ENCODE assay signal across 8 cellular contexts in the genomic region with DNA sequence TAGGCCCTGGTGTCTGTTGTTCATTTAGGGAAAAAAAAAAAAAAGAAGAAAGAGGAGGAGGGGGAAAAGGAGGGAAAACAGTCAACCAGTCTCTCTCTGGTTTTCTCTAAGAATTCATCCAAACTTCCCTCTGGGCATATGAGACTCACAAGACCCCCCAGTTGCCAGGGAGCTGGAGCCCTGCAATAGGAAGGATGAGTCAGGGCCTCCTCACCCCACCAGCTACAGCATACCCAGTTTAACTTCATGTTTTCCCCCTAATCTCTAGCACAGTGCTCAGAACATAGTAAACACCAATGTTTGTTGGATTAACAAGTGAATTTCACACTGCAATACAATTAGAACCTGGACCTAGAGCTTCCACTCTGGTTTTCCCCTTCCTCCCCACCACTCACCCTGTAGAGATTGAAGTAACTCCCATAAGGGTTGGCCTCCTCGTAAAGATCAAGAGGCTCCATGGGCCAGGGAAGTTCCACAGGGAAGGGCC. TPM values are rescaled to one million over a fixed set of nuclear protein-coding genes. Genes with fewer than 3 reads are reported as not detected.
DNase-seq lines count a peak whose midpoint lies in the region; ATAC-seq and TF ChIP-seq lines count a peak whose summit lies in the region.

No MANE protein-coding gene starts in this region.

- WGBS in adrenal gland, 4 donors, result 9 to 40% (median 33%) methylated on average over 1 of the region's 1 CpG
- WGBS in lung, 2 donors, result 0 to 16% methylated on average over 1 of the region's 1 CpG
- WGBS in aorta, 2 donors, result 77 to 86% methylated on average over 1 of the region's 1 CpG

- H3K9ac ChIP-seq in ES-I3 (ENCODE audit: low read depth, low read length), result peak overlapping the region; percentile 0; the same call in 1 of the 2 replicates

- H3K9me3 ChIP-seq in ES-I3 (ENCODE audit: control insufficient read depth, insufficient read depth, low read length) (no peaks in the 10 kb centered on the region), adrenal gland (replicated peaks in 1 of 3) (no peaks in the 10 kb centered on the region), lung (ENCODE audit: control insufficient read depth in 2 of 2, insufficient read depth in 1 of 2, low read length in 1 of 2) (no peaks in the 10 kb centered on the region), aorta (ENCODE audit: control insufficient read depth, low read length) (no peaks in the 10 kb centered on the region)

- DNase-seq in adrenal gland (peak in 1 of 7 donors; percentile 51), lung (ENCODE audit: low spot score) (no peak), aorta (no peak), SW480 (ENCODE audit: low spot score) (no peak), SK-N-DZ (ENCODE audit: low spot score) (no peak)

- peaks cover 25% of the 10 kb centered on the region for H3K4me1 ChIP-seq in ES-I3 (ENCODE audit: insufficient read depth, low read length)
- H3K4me1 ChIP-seq in adrenal gland (replicated peaks in 1 of 2), result peaks cover 19 to 35% of the 10 kb centered on the region in 2 donors
- H3K4me1 ChIP-seq in lung (ENCODE audit: control insufficient read depth in 2 of 2, insufficient read depth in 2 of 2, low read length in 2 of 2), result peaks cover 4 to 20% of the 10 kb centered on the region in 2 donors
- H3K4me1 ChIP-seq in aorta (ENCODE audit: control insufficient read depth in 1 of 2, insufficient read depth in 2 of 2, low read length in 2 of 2), result no peaks in the 10 kb centered on the region

- TF ChIP-seq POLR2A in adrenal gland (IDR thresholded peaks at IDR 0.05) (no peak), GM18505 (IDR thresholded peaks at IDR 0.05; ENCODE audit: borderline replicate concordance, extremely low read depth, insufficient read depth, insufficient read length) (no peak)

- intact Hi-C loops in adrenal gland (cut with DNase I) (no loop called here), aorta (cut with DNase I) (no loop called here)

- no peaks in the 10 kb centered on the region; the same call in 1 of the 2 replicates for H3K36me3 ChIP-seq in ES-I3 (ENCODE audit: insufficient read depth, low read length)
- no peaks in the 10 kb centered on the region for H3K36me3 ChIP-seq in adrenal gland (replicated peaks in 1 of 2)
- H3K36me3 ChIP-seq in lung (ENCODE audit: control insufficient read depth in 2 of 2, insufficient read depth in 2 of 2, low read length in 2 of 2), result no peaks in the 10 kb centered on the region
- no peaks in the 10 kb centered on the region for H3K36me3 ChIP-seq in aorta (ENCODE audit: control insufficient read depth in 1 of 2, insufficient read depth in 2 of 2, low read length in 1 of 2)

- H3K27me3 ChIP-seq in adrenal gland (no peaks in the 10 kb centered on the region), lung (ENCODE audit: control insufficient read depth, insufficient read depth) (no peaks in the 10 kb centered on the region), aorta (ENCODE audit: control insufficient read depth in 1 of 2, insufficient read depth in 2 of 2, low read length in 1 of 2) (no peaks in the 10 kb centered on the region)

- ATAC-seq in HG03175 (IDR thresholded peaks at IDR 0.05; ENCODE audit: unreplicated experiment) (peak; percentile 14), lung (ENCODE audit: insufficient read depth, low FRiP score) (no peak), aorta (ENCODE audit: low FRiP score) (peak; percentile 13), GM18505 (IDR thresholded peaks at IDR 0.05; ENCODE audit: unreplicated experiment) (no peak)

- H3K4me3 ChIP-seq in adrenal gland, result peak overlapping the region in 1 of 4 donors; percentile 25
- no peak overlapping the region for H3K4me3 ChIP-seq in lung
- H3K4me3 ChIP-seq in aorta (ENCODE audit: low read length in 2 of 2), result no peak overlapping the region

- no peak for TF ChIP-seq CTCF in adrenal gland (IDR thresholded peaks at IDR 0.05)
- no peak for TF ChIP-seq CTCF in lung (IDR thresholded peaks at IDR 0.05; ENCODE audit: control extremely low read depth, extremely low read depth)

- peak overlapping the region; percentile 74 to 96 (median 87) for H3K27ac ChIP-seq in adrenal gland
- H3K27ac ChIP-seq in lung (ENCODE audit: low read depth in 1 of 2, low read length in 1 of 2), result peak overlapping the region; percentile 65 to 91
- H3K27ac ChIP-seq in aorta (ENCODE audit: low read depth in 1 of 2, low read length in 2 of 2), result no peak overlapping the region

RNA-seq across cellular contexts. Expression of gene F11R, which starts 7.8 kb away (rescaled TPM):
- total RNA-seq in adrenal gland, result 10 to 100 TPM; 32.1 to 99.1 (median 55.1) TPM
- polyA plus RNA-seq in adrenal gland, result 10 to 100 TPM; 19.3 to 83.0 (median 22.9) TPM
- total RNA-seq in lung, result 100 to 1,000 TPM; 174 to 201 TPM
- 100 to 1,000 TPM in 1 of 2 donors, 10 to 100 TPM in 1; 91.7 to 107 TPM for polyA plus RNA-seq in lung
- 10 to 100 TPM; 21.7 to 26.0 TPM for total RNA-seq in aorta
- polyA plus RNA-seq in aorta, result 1 to 10 TPM; 2.4 to 8.0 TPM
- not detected in 2 replicates for polyA plus RNA-seq in SK-N-DZ (2014; cell fraction: cytosol; rRNA removed)
- polyA plus RNA-seq in SK-N-DZ (2014; cell fraction: nucleus; rRNA removed), result 0.12 and 2.2 TPM in 2 replicates

RNA-seq across cellular contexts. Expression of gene TSTD1, which starts 25.6 kb away (rescaled TPM):
- total RNA-seq in adrenal gland (100 to 1,000 TPM in 3 of 8 donors, 10 to 100 TPM in 5; 46.3 to 280 (median 93.3) TPM), lung (10 to 100 TPM; 43.2 to 67.9 TPM), aorta (10 to 100 TPM in 1 of 2 donors, 1 to 10 TPM in 1; 9.1 to 12.5 TPM)
- polyA plus RNA-seq in adrenal gland (100 to 1,000 TPM in 2 of 3 donors, 10 to 100 TPM in 1; 57.8 to 153 (median 109) TPM), lung (100 to 1,000 TPM in 1 of 2 donors, 10 to 100 TPM in 1; 77.8 to 187 TPM), aorta (10 to 100 TPM; 13.2 to 31.9 TPM)
- not detected in 2 replicates for polyA plus RNA-seq in SK-N-DZ (2014; cell fraction: cytosol; rRNA removed)
- 3.2 TPM in 1 of 2 replicates, not detected in the other for polyA plus RNA-seq in SK-N-DZ (2014; cell fraction: nucleus; rRNA removed)

RNA-seq across cellular contexts. Expression of gene USF1, which starts 32.6 kb away (rescaled TPM):
- total RNA-seq in adrenal gland, result 10 to 100 TPM; 41.3 to 82.9 (median 63.7) TPM
- polyA plus RNA-seq in adrenal gland, result 100 to 1,000 TPM in 2 of 3 donors, 10 to 100 TPM in 1; 48.0 to 153 (median 144) TPM
- 10 to 100 TPM; 67.5 to 70.0 TPM for total RNA-seq in lung
- 10 to 100 TPM; 77.0 to 95.1 TPM for polyA plus RNA-seq in lung
- total RNA-seq in aorta, result 10 to 100 TPM; 42.2 to 67.0 TPM
- 100 to 1,000 TPM in 1 of 2 donors, 10 to 100 TPM in 1; 33.8 to 124 TPM for polyA plus RNA-seq in aorta
- polyA plus RNA-seq in SK-N-DZ (2014; cell fraction: cytosol; rRNA removed), result 77.6 and 80.5 TPM in 2 replicates
- polyA plus RNA-seq in SK-N-DZ (2014; cell fraction: nucleus; rRNA removed), result 296 and 346 TPM in 2 replicates

RNA-seq across cellular contexts. Expression of gene ARHGAP30, which starts 56.5 kb away (rescaled TPM):
- total RNA-seq in adrenal gland (10 to 100 TPM in 5 of 8 donors, 1 to 10 TPM in 3; 3.7 to 15.7 (median 10.5) TPM), lung (10 to 100 TPM; 10.5 to 49.5 TPM), aorta (10 to 100 TPM; 14.7 to 20.5 TPM)
- polyA plus RNA-seq in adrenal gland (10 to 100 TPM in 1 of 3 donors, 1 to 10 TPM in 2; 3.7 to 17.5 (median 4.5) TPM), lung (10 to 100 TPM; 18.1 to 66.3 TPM), aorta (10 to 100 TPM in 1 of 2 donors, 1 to 10 TPM in 1; 1.3 to 12.1 TPM)
- 0.09 TPM in 1 of 2 replicates, not detected in the other for polyA plus RNA-seq in SK-N-DZ (2014; cell fraction: cytosol; rRNA removed)
- not detected in 2 replicates for polyA plus RNA-seq in SK-N-DZ (2014; cell fraction: nucleus; rRNA removed)

RNA-seq across cellular contexts. Expression of gene ITLN2, which starts 58.5 kb away (rescaled TPM):
- 1 to 10 TPM in 1 of 8 donors, not detected in 7; 3.1 TPM for total RNA-seq in adrenal gland
- polyA plus RNA-seq in adrenal gland, result under 1 TPM in 1 of 3 donors, not detected in 2; 0.32 TPM
- total RNA-seq in lung, result 10 to 100 TPM in 1 of 2 donors, 1 to 10 TPM in 1; 1.6 to 13.8 TPM
- 10 to 100 TPM in 1 of 2 donors, 1 to 10 TPM in 1; 9.0 to 23.7 TPM for polyA plus RNA-seq in lung
- total RNA-seq in aorta, result not detected
- polyA plus RNA-seq in aorta, result 1 to 10 TPM; 4.5 to 5.5 TPM
- not detected in 2 replicates for polyA plus RNA-seq in SK-N-DZ (2014; cell fraction: cytosol; rRNA removed)
- polyA plus RNA-seq in SK-N-DZ (2014; cell fraction: nucleus; rRNA removed), result not detected in 2 replicates

Comparison
In these comparisons a context has a peak if more than half of its experiments do, and no peak if none do; other contexts are left out.
1. ATAC-seq: peak in HG03175 (single experiment) and aorta (single experiment); none in lung (single experiment) and GM18505 (single experiment).
2. H3K27ac ChIP-seq: peak in adrenal gland (5 of 5) and lung (2 of 2); none in aorta (0 of 2).